15 cellular contexts compared by ENCODE assay signal in the genomic region with DNA sequence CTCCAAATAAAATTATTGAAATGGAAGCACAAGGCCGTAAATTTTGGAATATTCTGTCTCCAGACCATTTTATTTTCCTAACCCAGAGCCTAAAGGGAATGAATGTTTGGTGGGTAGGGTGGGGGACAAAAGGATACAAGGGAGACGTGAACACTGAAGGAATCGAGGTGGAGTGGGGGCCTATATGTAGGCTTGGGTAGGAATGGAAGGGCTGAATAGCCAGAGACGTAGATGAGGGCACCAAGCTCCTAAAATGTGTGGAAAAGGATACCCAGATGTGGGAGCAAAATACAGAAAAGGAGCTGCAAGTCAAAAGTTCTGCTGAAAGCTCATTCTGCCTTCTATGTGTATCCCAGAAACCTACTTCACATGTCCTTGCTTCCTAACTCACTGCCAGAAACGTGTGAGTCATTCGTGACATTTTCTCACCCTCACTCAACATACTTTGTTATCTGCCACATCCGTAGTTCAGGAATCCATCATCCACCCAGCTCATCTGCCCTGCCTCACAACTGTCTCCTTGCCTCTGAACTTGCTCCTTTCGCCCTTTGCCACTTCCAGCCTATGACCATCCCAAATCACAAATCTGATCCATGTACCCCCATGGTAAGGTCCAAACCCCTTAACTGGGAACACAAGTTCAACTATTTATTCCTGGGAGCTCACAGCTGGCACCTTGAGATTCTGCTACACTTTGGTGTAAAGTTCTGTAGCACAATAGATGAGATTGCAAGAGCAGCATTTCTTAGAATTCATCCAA.
DNase-seq lines count a peak whose midpoint lies in the region; ATAC-seq and TF ChIP-seq lines count a peak whose summit lies in the region.
"Had no signal": no experiment of that assay in that cellular context is flagged by ENCODE, and none has a peak within 500 bp of the region (broad histone marks: within the 10 kb centered on the region; RNA-seq: fewer than 3 reads in every experiment).

No MANE protein-coding gene starts in this region.

- DNase-seq in AG09319 (ENCODE audit: extremely low read depth, low read depth) (peak; percentile 56), MG63 (peak; percentile 80), epithelial cell of proximal tubule (ENCODE audit: low read depth) (peak; percentile 25), mesothelial cell of epicardium (ENCODE audit: low spot score in 2 of 2, unreplicated experiment in 2 of 2) (no peak), GM10266 (ENCODE audit: extremely low spot score) (no peak)
- no peak for DNase-seq in activated T-helper 1 cell treated with anti-CD3 and anti-CD28 coated beads, Interleukin-12 subunit alpha, Interleukin-12 subunit beta, Interleukin-2, Interleukin-4 antibody, amounts not matched to agents 30 ng/mL and 10 ng/mL and 1 ng/mL, durations not matched to agents 14 hours and 24 hours and 36 hours (ENCODE audit: low spot score)
- DNase-seq: activated CD4-positive, CD25-positive, alpha-beta regulatory T cell; activated naive CD4-positive, alpha-beta T cell treated with anti-CD3 and anti-CD28 coated beads, Interleukin-2, amount 10 ng/mL, durations not matched to agents 7 days and 5 days; effector memory CD4-positive, alpha-beta T cell; NCI-H1694 had no signal

- H3K36me3 ChIP-seq in MG63, result no peaks in the 10 kb centered on the region

- no peaks in the 10 kb centered on the region for H3K36me3 Mint-ChIP-seq in mesothelial cell of epicardium
- no peaks in the 10 kb centered on the region for H3K36me3 Mint-ChIP-seq in activated T-helper 1 cell treated with anti-CD3 and anti-CD28 coated beads, Interleukin-12 subunit alpha, Interleukin-12 subunit beta, Interleukin-2, Interleukin-4 antibody, amounts not matched to agents 30 ng/mL and 10 ng/mL and 1 ng/mL, durations not matched to agents 14 hours and 24 hours and 36 hours (ENCODE audit: low read depth)
- H3K36me3 Mint-ChIP-seq: activated naive CD4-positive, alpha-beta T cell treated with anti-CD3 and anti-CD28 coated beads, Interleukin-2, amount 10 ng/mL, durations not matched to agents 7 days and 5 days had no signal

- H3K27me3 ChIP-seq in MG63, result no peaks in the 10 kb centered on the region

- TF ChIP-seq CTCF in AG09319 (IDR thresholded peaks at IDR 0.05; ENCODE audit: low read depth, low read length) (no peak), epithelial cell of proximal tubule (conservative IDR thresholded peaks at IDR 0.05; ENCODE audit: low read depth, low read length) (no peak), mesothelial cell of epicardium (IDR thresholded peaks at IDR 0.05; ENCODE audit: unreplicated experiment) (no peak), GM10266 (IDR thresholded peaks at IDR 0.05; ENCODE audit: control insufficient read depth, insufficient read depth, low read depth, missing control alignments) (no peak)

- no peaks in the 10 kb centered on the region for H3K4me1 Mint-ChIP-seq in mesothelial cell of epicardium
- H3K4me1 Mint-ChIP-seq in activated T-helper 1 cell treated with anti-CD3 and anti-CD28 coated beads, Interleukin-12 subunit alpha, Interleukin-12 subunit beta, Interleukin-2, Interleukin-4 antibody, amounts not matched to agents 30 ng/mL and 10 ng/mL and 1 ng/mL, durations not matched to agents 14 hours and 24 hours and 36 hours (ENCODE audit: low read depth), result no peaks in the 10 kb centered on the region
- H3K4me1 Mint-ChIP-seq: activated naive CD4-positive, alpha-beta T cell treated with anti-CD3 and anti-CD28 coated beads, Interleukin-2, amount 10 ng/mL, durations not matched to agents 7 days and 5 days had no signal

- H3K9me3 ChIP-seq in MG63, result no peaks in the 10 kb centered on the region

- H3K4me3 Mint-ChIP-seq in mesothelial cell of epicardium, result no peak overlapping the region
- H3K4me3 Mint-ChIP-seq in activated T-helper 1 cell treated with anti-CD3 and anti-CD28 coated beads, Interleukin-12 subunit alpha, Interleukin-12 subunit beta, Interleukin-2, Interleukin-4 antibody, amounts not matched to agents 30 ng/mL and 10 ng/mL and 1 ng/mL, durations not matched to agents 14 hours and 24 hours and 36 hours, result no peak overlapping the region
- H3K4me3 Mint-ChIP-seq: activated naive CD4-positive, alpha-beta T cell treated with anti-CD3 and anti-CD28 coated beads, Interleukin-2, amount 10 ng/mL, durations not matched to agents 7 days and 5 days; GM23338; stimulated activated naive CD8-positive, alpha-beta T cell treated with anti-CD3 and anti-CD28 coated beads, Interleukin-15, Interleukin-2, amounts not matched to agents 100 ng/mL and 50 ng/mL, for 24 hours had no signal

- no peaks in the 10 kb centered on the region for H3K9me3 Mint-ChIP-seq in mesothelial cell of epicardium
- no peaks in the 10 kb centered on the region for H3K9me3 Mint-ChIP-seq in activated T-helper 1 cell treated with anti-CD3 and anti-CD28 coated beads, Interleukin-12 subunit alpha, Interleukin-12 subunit beta, Interleukin-2, Interleukin-4 antibody, amounts not matched to agents 30 ng/mL and 10 ng/mL and 1 ng/mL, durations not matched to agents 14 hours and 24 hours and 36 hours
- H3K9me3 Mint-ChIP-seq: activated naive CD4-positive, alpha-beta T cell treated with anti-CD3 and anti-CD28 coated beads, Interleukin-2, amount 10 ng/mL, durations not matched to agents 7 days and 5 days; GM23338; stimulated activated naive CD8-positive, alpha-beta T cell treated with anti-CD3 and anti-CD28 coated beads, Interleukin-15, Interleukin-2, amounts not matched to agents 100 ng/mL and 50 ng/mL, for 24 hours had no signal

- intact Hi-C loops in activated T-helper 1 cell treated with anti-CD3 and anti-CD28 coated beads, Interleukin-12 subunit alpha, Interleukin-12 subunit beta, Interleukin-2, Interleukin-4 antibody, amounts not matched to agents 30 ng/mL and 10 ng/mL and 1 ng/mL, durations not matched to agents 14 hours and 24 hours and 36 hours (cut with micrococcal nuclease), result no loop called here

- H3K27me3 Mint-ChIP-seq in mesothelial cell of epicardium (ENCODE audit: low read depth), result no peaks in the 10 kb centered on the region
- H3K27me3 Mint-ChIP-seq in activated T-helper 1 cell treated with anti-CD3 and anti-CD28 coated beads, Interleukin-12 subunit alpha, Interleukin-12 subunit beta, Interleukin-2, Interleukin-4 antibody, amounts not matched to agents 30 ng/mL and 10 ng/mL and 1 ng/mL, durations not matched to agents 14 hours and 24 hours and 36 hours (ENCODE audit: insufficient read depth), result no peaks in the 10 kb centered on the region
- H3K27me3 Mint-ChIP-seq: activated naive CD4-positive, alpha-beta T cell treated with anti-CD3 and anti-CD28 coated beads, Interleukin-2, amount 10 ng/mL, durations not matched to agents 7 days and 5 days; stimulated activated naive CD8-positive, alpha-beta T cell treated with anti-CD3 and anti-CD28 coated beads, Interleukin-15, Interleukin-2, amounts not matched to agents 100 ng/mL and 50 ng/mL, for 24 hours had no signal

- ATAC-seq in HG03469 (IDR thresholded peaks at IDR 0.05; ENCODE audit: unreplicated experiment) (no peak), HG03039 (IDR thresholded peaks at IDR 0.05; ENCODE audit: unreplicated experiment) (no peak)
- ATAC-seq: GM23338 had no signal

- H3K27ac Mint-ChIP-seq in mesothelial cell of epicardium, result peak overlapping the region; percentile 7
- no peak overlapping the region for H3K27ac Mint-ChIP-seq in activated T-helper 1 cell treated with anti-CD3 and anti-CD28 coated beads, Interleukin-12 subunit alpha, Interleukin-12 subunit beta, Interleukin-2, Interleukin-4 antibody, amounts not matched to agents 30 ng/mL and 10 ng/mL and 1 ng/mL, durations not matched to agents 14 hours and 24 hours and 36 hours
- H3K27ac Mint-ChIP-seq: activated naive CD4-positive, alpha-beta T cell treated with anti-CD3 and anti-CD28 coated beads, Interleukin-2, amount 10 ng/mL, durations not matched to agents 7 days and 5 days; GM23338; stimulated activated naive CD8-positive, alpha-beta T cell treated with anti-CD3 and anti-CD28 coated beads, Interleukin-15, Interleukin-2, amounts not matched to agents 100 ng/mL and 50 ng/mL, for 24 hours had no signal

- no peak overlapping the region for H3K4me3 ChIP-seq in MG63
- H3K4me3 ChIP-seq in epithelial cell of proximal tubule (ENCODE audit: low read depth, low read length), result no peak overlapping the region
- H3K4me3 ChIP-seq: GM23338, PC-9 had no signal

Comparison
In these comparisons a context has a peak if more than half of its experiments do, and no peak if none do; other contexts are left out.
1. DNase-seq: peak in AG09319 (single experiment), MG63 (single experiment) and epithelial cell of proximal tubule (single experiment); none in mesothelial cell of epicardium (0 of 2), activated T-helper 1 cell treated with anti-CD3 and anti-CD28 coated beads, Interleukin-12 subunit alpha, Interleukin-12 subunit beta, Interleukin-2, Interleukin-4 antibody, amounts not matched to agents 30 ng/mL and 10 ng/mL and 1 ng/mL, durations not matched to agents 14 hours and 24 hours and 36 hours (single experiment) and GM10266 (single experiment).